1 cellular context compared by ENCODE assay signal in genomic region chr1:232610902-232611748, GRCh38.
A peak's percentile ranks its signal among the peaks of the same experiment; 100 is the strongest.
TF ChIP-seq lines count a peak whose summit lies in the region.

No MANE protein-coding gene starts in this region.

TF ChIP-seq in K562, 482 proteins besides CTCF, POLR2A, EP300 and RAD21 (continued from another document):
- TF ChIP-seq ZNF583 (CRISPR knock-in tag; IDR thresholded peaks at IDR 0.05) (0 out of 2 replicates have a peak, but pooled peaks have one; percentile 15), ZNF584 (CRISPR knock-in tag; IDR thresholded peaks at IDR 0.05; ENCODE audit: low read depth) (0 out of 2 replicates have a peak, but pooled peaks have one; percentile 49), KLF6 (CRISPR knock-in tag; IDR thresholded peaks at IDR 0.05; ENCODE audit: borderline replicate concordance) (0 out of 2 replicates have a peak, but pooled peaks have one; percentile 41)
- TF ChIP-seq, protein P1, sequence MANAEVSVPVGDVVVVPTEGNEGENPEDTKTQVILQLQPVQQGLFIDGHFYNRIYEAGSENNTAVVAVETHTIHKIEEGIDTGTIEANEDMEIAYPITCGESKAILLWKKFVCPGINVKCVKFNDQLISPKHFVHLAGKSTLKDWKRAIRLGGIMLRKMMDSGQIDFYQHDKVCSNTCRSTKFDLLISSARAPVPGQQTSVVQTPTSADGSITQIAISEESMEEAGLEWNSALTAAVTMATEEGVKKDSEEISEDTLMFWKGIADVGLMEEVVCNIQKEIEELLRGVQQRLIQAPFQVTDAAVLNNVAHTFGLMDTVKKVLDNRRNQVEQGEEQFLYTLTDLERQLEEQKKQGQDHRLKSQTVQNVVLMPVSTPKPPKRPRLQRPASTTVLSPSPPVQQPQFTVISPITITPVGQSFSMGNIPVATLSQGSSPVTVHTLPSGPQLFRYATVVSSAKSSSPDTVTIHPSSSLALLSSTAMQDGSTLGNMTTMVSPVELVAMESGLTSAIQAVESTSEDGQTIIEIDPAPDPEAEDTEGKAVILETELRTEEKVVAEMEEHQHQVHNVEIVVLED (CRISPR knock-in tag; IDR thresholded peaks at IDR 0.05): 0 out of 2 replicates have a peak, but pooled peaks have one; percentile 12
TF ChIP-seq in K562: peak in this region for 14; not testable (repeated sequence) for 468.
